In genomic region chr1:93172778-93173177, GRCh38 we compare ENCODE assay signal across 17 cellular contexts. TPM values are rescaled to one million over a fixed set of nuclear protein-coding genes. Genes with fewer than 3 reads are reported as not detected.
A peak's percentile ranks its signal among the peaks of the same experiment; 100 is the strongest.
DNase-seq lines count a peak whose midpoint lies in the region; ATAC-seq and TF ChIP-seq lines count a peak whose summit lies in the region.
"Had no signal": no experiment of that assay in that cellular context is flagged by ENCODE, and none has a peak within 500 bp of the region (broad histone marks: within the 10 kb centered on the region; RNA-seq: fewer than 3 reads in every experiment).

No MANE protein-coding gene starts in this region.

- peaks cover 64% of the 10 kb centered on the region for H3K4me1 Mint-ChIP-seq in activated CD8-positive, alpha-beta memory T cell treated with anti-CD3 and anti-CD28 coated beads, Interleukin-2, amount 10 ng/mL, durations not matched to agents 7 days and 5 days
- H3K4me1 Mint-ChIP-seq in chondrocyte (ENCODE audit: low read depth) (peaks cover 47% of the 10 kb centered on the region), progenitor cell of endocrine pancreas (ENCODE audit: low read depth) (peaks cover 13% of the 10 kb centered on the region)

- H3K9me3 Mint-ChIP-seq in activated CD8-positive, alpha-beta memory T cell treated with anti-CD3 and anti-CD28 coated beads, Interleukin-2, amount 10 ng/mL, durations not matched to agents 7 days and 5 days (ENCODE audit: low read depth): peaks cover 4% of the 10 kb centered on the region
- H3K9me3 Mint-ChIP-seq in chondrocyte (ENCODE audit: low read depth) (peaks cover 14% of the 10 kb centered on the region), progenitor cell of endocrine pancreas (ENCODE audit: low read depth) (peaks cover 19% of the 10 kb centered on the region)

- peaks cover 28% of the 10 kb centered on the region for H3K4me1 ChIP-seq in SJCRH30
- H3K4me1 ChIP-seq in sigmoid colon: peaks cover 0 to 42% (median 24%) of the 10 kb centered on the region in 4 donors

- TF ChIP-seq CTCF in chondrocyte (IDR thresholded peaks at IDR 0.05) (no peak), progenitor cell of endocrine pancreas (IDR thresholded peaks at IDR 0.05; ENCODE audit: unreplicated experiment) (no peak), sigmoid colon (IDR thresholded peaks at IDR 0.05) (no peak)

- CTCF ChIA-PET in activated CD8-positive, alpha-beta memory T cell treated with anti-CD3 and anti-CD28 coated beads, Interleukin-2, amount 10 ng/mL, durations not matched to agents 7 days and 5 days (lab: Charles Lee): interaction anchor here (0.9 to 1.0 kb wide), 2 partner anchors 9 to 18 kb away, joined by 3 read pairs; no protein-coding TSS in a partner anchor

- H3K27ac Mint-ChIP-seq in activated CD8-positive, alpha-beta memory T cell treated with anti-CD3 and anti-CD28 coated beads, Interleukin-2, amount 10 ng/mL, durations not matched to agents 7 days and 5 days: peak overlapping the region; percentile 6
- peak overlapping the region; percentile 80 for H3K27ac Mint-ChIP-seq in chondrocyte (ENCODE audit: unreplicated experiment)
- H3K27ac Mint-ChIP-seq in progenitor cell of endocrine pancreas: peak overlapping the region; percentile 76

- no peak for TF ChIP-seq EP300 in sigmoid colon (IDR thresholded peaks at IDR 0.05)

- intact Hi-C loops in sigmoid colon (cut with DNase I): loop anchor here (10.0 kb wide), 1 partner anchor 388 kb away; the partner anchor contains the start of gene EVI5

- TF ChIP-seq POLR2A in sigmoid colon (IDR thresholded peaks at IDR 0.05): no peak

- H3K36me3 Mint-ChIP-seq in activated CD8-positive, alpha-beta memory T cell treated with anti-CD3 and anti-CD28 coated beads, Interleukin-2, amount 10 ng/mL, durations not matched to agents 7 days and 5 days: peaks cover 54% of the 10 kb centered on the region
- H3K36me3 Mint-ChIP-seq in chondrocyte (ENCODE audit: low read depth) (peaks cover 9% of the 10 kb centered on the region), progenitor cell of endocrine pancreas (ENCODE audit: insufficient read depth) (peaks cover 33% of the 10 kb centered on the region)

- H3K9me3 ChIP-seq in SJCRH30 (replicated peaks) (0 out of 2 replicates have a peak, but pooled peaks cover 2% of the 10 kb centered on the region), sigmoid colon (no peaks in the 10 kb centered on the region)
- H3K9me3 ChIP-seq: vagina had no signal

- no peaks in the 10 kb centered on the region for H3K27me3 Mint-ChIP-seq in activated CD8-positive, alpha-beta memory T cell treated with anti-CD3 and anti-CD28 coated beads, Interleukin-2, amount 10 ng/mL, durations not matched to agents 7 days and 5 days
- H3K27me3 Mint-ChIP-seq in chondrocyte (ENCODE audit: low read depth): no peaks in the 10 kb centered on the region
- H3K27me3 Mint-ChIP-seq in progenitor cell of endocrine pancreas: no peaks in the 10 kb centered on the region

- H3K4me3 Mint-ChIP-seq in activated CD8-positive, alpha-beta memory T cell treated with anti-CD3 and anti-CD28 coated beads, Interleukin-2, amount 10 ng/mL, durations not matched to agents 7 days and 5 days: no peak overlapping the region
- H3K4me3 Mint-ChIP-seq in chondrocyte (ENCODE audit: unreplicated experiment): no peak overlapping the region
- no peak overlapping the region for H3K4me3 Mint-ChIP-seq in progenitor cell of endocrine pancreas (ENCODE audit: low read depth)

- no peak for ATAC-seq in activated CD8-positive, alpha-beta memory T cell treated with anti-CD3 and anti-CD28 coated beads, Interleukin-2, amount 10 ng/mL, durations not matched to agents 7 days and 5 days
- ATAC-seq in HG03571 (IDR thresholded peaks at IDR 0.05; ENCODE audit: unreplicated experiment): no peak
- no peak for ATAC-seq in HG02885 (IDR thresholded peaks at IDR 0.05; ENCODE audit: poor library complexity, unreplicated experiment)
- ATAC-seq: gastroesophageal sphincter, left ventricle myocardium superior had no signal

- H3K4me3 ChIP-seq in SJCRH30: no peak overlapping the region
- H3K4me3 ChIP-seq in sigmoid colon: no peak overlapping the region
- H3K4me3 ChIP-seq: gastroesophageal sphincter, vagina had no signal

- H3K36me3 ChIP-seq in SJCRH30 (peaks cover 13% of the 10 kb centered on the region), sigmoid colon (peaks cover 0 to 8% (median 0%) of the 10 kb centered on the region in 4 donors)
- H3K36me3 ChIP-seq: vagina had no signal

- H3K27me3 ChIP-seq in SJCRH30 (no peaks in the 10 kb centered on the region), sigmoid colon (no peaks in the 10 kb centered on the region)
- H3K27me3 ChIP-seq: gastroesophageal sphincter, vagina had no signal

- WGBS in sigmoid colon, 2 donors: 70 to 77% methylated on average over 1 of the region's 1 CpG

- peak overlapping the region; percentile 87 for H3K27ac ChIP-seq in SJCRH30
- no peak overlapping the region for H3K27ac ChIP-seq in sigmoid colon
- H3K27ac ChIP-seq: gastroesophageal sphincter, vagina had no signal

- no peak for DNase-seq in activated CD8-positive, alpha-beta memory T cell treated with anti-CD3 and anti-CD28 coated beads, Interleukin-2, amount 10 ng/mL, durations not matched to agents 7 days and 5 days
- DNase-seq in activated CD8-positive, alpha-beta memory T cell treated with anti-CD3 and anti-CD28 coated beads, Interleukin-2, amount 50 U/mL, for 48 hours: no peak
- peak; percentile 47 to 55 for DNase-seq in SJCRH30
- DNase-seq in chondrocyte (ENCODE audit: low spot score): no peak
- no peak for DNase-seq in progenitor cell of endocrine pancreas (ENCODE audit: low spot score, unreplicated experiment)
- no peak for DNase-seq in sigmoid colon
- DNase-seq: activated CD4-positive, alpha-beta T cell treated with anti-CD3 and anti-CD28 coated beads, Interleukin-2, amount 50 U/mL, for 48 hours; anterior cingulate cortex; COR-L47; GF-D8; GOT3; left ventricle myocardium superior; NCI-H187 had no signal

RNA-seq across cellular contexts. Expression of gene TMED5, which starts 7.4 kb away (rescaled TPM):
- 10 to 100 TPM; 42.9 to 48.2 TPM for total RNA-seq in activated CD8-positive, alpha-beta memory T cell treated with anti-CD3 and anti-CD28 coated beads, Interleukin-2, amount 10 ng/mL, durations not matched to agents 7 days and 5 days
- 115 and 123 TPM in 2 replicates for total RNA-seq in SJCRH30 (2014; rRNA removed; shearing (Covaris generic))
- total RNA-seq in chondrocyte (23.5 to 34.6 TPM (median 33.6 TPM) in 3 replicates), progenitor cell of endocrine pancreas (35.4 and 37.4 TPM in 2 replicates), sigmoid colon (10 to 100 TPM; 41.0 to 59.7 (median 47.0) TPM)
- 10 to 100 TPM in 2 of 3 donors, 1 to 10 TPM in 1; 9.0 to 24.2 (median 12.7) TPM for polyA plus RNA-seq in sigmoid colon

RNA-seq across cellular contexts. Expression of gene CCDC18, which starts 7.7 kb away (rescaled TPM):
- total RNA-seq in activated CD8-positive, alpha-beta memory T cell treated with anti-CD3 and anti-CD28 coated beads, Interleukin-2, amount 10 ng/mL, durations not matched to agents 7 days and 5 days: 10 to 100 TPM; 30.5 to 37.7 TPM
- 15.6 and 17.2 TPM in 2 replicates for total RNA-seq in SJCRH30 (2014; rRNA removed; shearing (Covaris generic))
- total RNA-seq in chondrocyte (2.9 to 5.7 TPM (median 3.6 TPM) in 3 replicates), progenitor cell of endocrine pancreas (9.0 and 12.4 TPM in 2 replicates), sigmoid colon (1 to 10 TPM; 2.2 to 6.9 (median 3.6) TPM)
- polyA plus RNA-seq in sigmoid colon: 1 to 10 TPM in 1 of 3 donors, under 1 TPM in 2; 0.60 to 5.8 (median 0.92) TPM

Comparison
In these comparisons a context has a peak if more than half of its experiments do, and no peak if none do; other contexts are left out.
1. DNase-seq: peak in SJCRH30 (2 of 2); none in activated CD8-positive, alpha-beta memory T cell treated with anti-CD3 and anti-CD28 coated beads, Interleukin-2, amount 10 ng/mL, durations not matched to agents 7 days and 5 days (single experiment), activated CD8-positive, alpha-beta memory T cell treated with anti-CD3 and anti-CD28 coated beads, Interleukin-2, amount 50 U/mL, for 48 hours (single experiment), chondrocyte (single experiment), progenitor cell of endocrine pancreas (single experiment) and sigmoid colon (single experiment).
2. H3K27ac Mint-ChIP-seq: peak in every context shown above with its lines; median percentile 80 in chondrocyte; 76 in progenitor cell of endocrine pancreas; 6 in activated CD8-positive, alpha-beta memory T cell treated with anti-CD3 and anti-CD28 coated beads, Interleukin-2, amount 10 ng/mL, durations not matched to agents 7 days and 5 days.